Comparison of ENCODE assay signal across 10 cellular contexts in genomic region chr2:27903649-27904544, GRCh38. TPM values are rescaled to one million over a fixed set of nuclear protein-coding genes. Genes with fewer than 3 reads are reported as not detected.
DNase-seq lines count a peak whose midpoint lies in the region; ATAC-seq, FAIRE-seq and TF ChIP-seq lines count a peak whose summit lies in the region.
"Had no signal": no experiment of that assay in that cellular context is flagged by ENCODE, and none has a peak within 500 bp of the region (broad histone marks: within the 10 kb centered on the region; RNA-seq: fewer than 3 reads in every experiment).

No MANE protein-coding gene starts in this region.

- DNase-seq in HCEC 1CT (peak; percentile 44), RCC 7860 (ENCODE audit: low spot score) (peak; percentile 77), dermis blood vessel endothelial cell (peak; percentile 68), omental fat pad (ENCODE audit: low spot score) (no peak), inferior parietal cortex (ENCODE audit: extremely low spot score) (no peak), left lobe of liver (ENCODE audit: low spot score) (no peak), GM10248 (ENCODE audit: extremely low spot score) (no peak)
- DNase-seq: activated naive CD4-positive, alpha-beta T cell treated with anti-CD3 and anti-CD28 coated beads for 36 hours; effector CD8-positive, alpha-beta T cell had no signal

- ATAC-seq in omental fat pad (ENCODE audit: low FRiP score) (peak; percentile 39), left lobe of liver (no peak)
- ATAC-seq: activated CD4-positive, CD25-positive, alpha-beta regulatory T cell treated with anti-CD3 and anti-CD28 coated beads, Interleukin-2, amount 50 U/mL, for 24 hours had no signal

- FAIRE-seq in RCC 7860 (lab: Jason Lieb, UNC) = peak; percentile 80

- CTCF ChIA-PET in GM10248 (lab: Yijun Ruan, JAX) = interaction anchor here (2.0 kb wide), 1 partner anchor 10 kb away, joined by 5 read pairs; no protein-coding TSS in a partner anchor

- TF ChIP-seq CTCF in omental fat pad (IDR thresholded peaks at IDR 0.05) (no peak), GM10248 (IDR thresholded peaks at IDR 0.05; ENCODE audit: control extremely low read depth, extremely low read depth, low read depth, missing control alignments) (no peak)

- POLR2A ChIA-PET in GM10248 (lab: Yijun Ruan, JAX) = no interaction called here

RNA-seq across cellular contexts. Expression of gene BABAM2, which starts 13.4 kb away (rescaled TPM):
- total RNA-seq in dermis blood vessel endothelial cell (13.6 and 17.8 TPM in 2 replicates), omental fat pad (10 to 100 TPM; 29.2 to 41.0 (median 36.5) TPM), left lobe of liver (16.7 TPM)

RNA-seq across cellular contexts. Expression of gene RBKS, which starts 13.7 kb away (rescaled TPM):
- total RNA-seq in dermis blood vessel endothelial cell (0.98 and 1.2 TPM in 2 replicates), omental fat pad (10 to 100 TPM in 1 of 4 donors, 1 to 10 TPM in 3; 2.1 to 12.3 (median 4.8) TPM), left lobe of liver (13.3 TPM)

Comparison
In these comparisons a context has a peak if more than half of its experiments do, and no peak if none do; other contexts are left out.
1. DNase-seq: peak in HCEC 1CT (single experiment), RCC 7860 (single experiment) and dermis blood vessel endothelial cell (single experiment); none in omental fat pad (single experiment), inferior parietal cortex (single experiment), left lobe of liver (single experiment) and GM10248 (single experiment).